Comparison of ENCODE assay signal across 8 cellular contexts in the genomic region with DNA sequence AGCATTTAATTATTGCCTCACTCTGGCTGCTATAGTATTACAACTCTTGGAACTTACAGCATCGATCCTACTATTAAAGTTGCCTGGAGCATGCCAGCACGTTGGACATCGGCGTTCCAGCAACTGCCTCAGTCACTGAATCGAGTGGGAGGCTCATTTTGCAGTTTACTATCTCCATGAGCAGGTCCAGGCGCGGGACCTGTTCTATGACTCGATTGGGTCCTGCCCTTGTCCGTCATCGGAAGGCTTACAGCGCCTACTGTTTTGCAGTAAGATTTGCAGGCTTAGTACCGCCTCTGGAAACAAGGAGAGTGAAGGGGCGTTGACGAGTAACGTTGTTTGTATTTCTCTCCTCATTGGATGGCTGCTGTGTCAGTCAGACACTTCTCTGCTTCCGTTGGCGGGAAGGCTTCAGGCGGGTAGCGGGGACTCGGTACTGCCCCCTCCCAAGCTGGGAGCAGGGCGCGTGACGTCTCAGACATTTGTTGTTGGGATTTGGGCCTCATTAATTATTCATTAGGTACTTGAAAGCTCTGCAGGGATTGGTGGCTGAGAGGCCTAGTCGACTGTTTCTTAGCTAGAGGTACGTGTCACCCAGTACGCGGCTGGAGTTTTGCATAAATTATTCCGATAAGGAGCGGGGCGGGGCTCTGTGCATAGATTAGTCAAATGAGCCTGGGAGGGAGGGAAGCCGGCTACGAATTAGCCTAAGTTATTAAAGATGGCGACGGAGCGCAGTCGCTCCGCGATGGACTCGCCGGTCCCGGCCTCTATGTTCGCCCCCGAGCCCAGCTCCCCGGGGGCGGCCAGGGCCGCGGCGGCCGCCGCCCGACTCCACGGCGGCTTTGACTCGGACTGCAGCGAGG. TPM values are rescaled to one million over a fixed set of nuclear protein-coding genes. Genes with fewer than 3 reads are reported as not detected.
DNase-seq lines count a peak whose midpoint lies in the region; TF ChIP-seq lines count a peak whose summit lies in the region.

A gene (plus strand): TSS at position 710 of the 866 bp plus-strand sequence. CDS start 12 bp downstream, at position 722.

- peaks cover 31% of the 10 kb centered on the region for H3K4me1 ChIP-seq in effector memory CD4-positive, alpha-beta T cell (ENCODE audit: control insufficient read depth, insufficient read depth, low read length, poor library complexity, severe bottlenecking)

- peak within 1 kb of the TSS; percentile 91 for H3K27ac ChIP-seq in effector memory CD4-positive, alpha-beta T cell (ENCODE audit: insufficient read depth, low read length, poor library complexity, severe bottlenecking)

- peak within 1 kb of the TSS; percentile 95 for H3K4me3 ChIP-seq in effector memory CD4-positive, alpha-beta T cell (ENCODE audit: insufficient read depth, low read depth, low read length, poor library complexity, severe bottlenecking)

- no peak for TF ChIP-seq CTCF in GM20000 (IDR thresholded peaks at IDR 0.05; ENCODE audit: extremely low read depth, missing control alignments)

- POLR2A ChIA-PET in activated CD8-positive, alpha-beta memory T cell treated with anti-CD3 and anti-CD28 coated beads for 36 hours (lab: Charles Lee): interaction anchor here (0.6 to 1.6 kb wide), 7 partner anchors 10 to 53 kb away, joined by 3 to 7 read pairs (median 4); a partner anchor contains a TSS

- CTCF ChIA-PET in activated CD8-positive, alpha-beta memory T cell treated with anti-CD3 and anti-CD28 coated beads for 36 hours (lab: Charles Lee): interaction anchor here (0.7 to 1.5 kb wide), 2 partner anchors 7 to 46 kb away, joined by 3 to 5 read pairs; no protein-coding TSS in a partner anchor

- H3K9me3 ChIP-seq in effector memory CD4-positive, alpha-beta T cell (ENCODE audit: control insufficient read depth, low read length): no peaks in the 10 kb centered on the region

- no peaks in the 10 kb centered on the region for H3K36me3 ChIP-seq in effector memory CD4-positive, alpha-beta T cell (ENCODE audit: control insufficient read depth, insufficient read depth, low read length)

- peak; percentile 100 for DNase-seq in CMK (ENCODE audit: low read depth)
- DNase-seq in GM20000 (ENCODE audit: low spot score): peak; percentile 98
- DNase-seq in HT-29 (ENCODE audit: low spot score): peak; percentile 98
- DNase-seq in NOMO-1 (lab: John Stamatoyannopoulos, UW; ENCODE audit: unreplicated experiment in 2 of 2): peak; percentile 100
- peak; percentile 97 to 98 (median 98) for DNase-seq in effector memory CD4-positive, alpha-beta T cell
- DNase-seq in lung microvascular endothelial cell (ENCODE audit: low read depth in 2 of 2): peak; percentile 100
- peak; percentile 89 to 97 (median 95) for DNase-seq in stimulated activated CD4-positive, alpha-beta T cell treated with anti-CD3 and anti-CD28 coated beads, TNF-alpha, amount 100 ng/mL, for 48 hours (ENCODE audit: low read depth in 3 of 3)

- no peaks in the 10 kb centered on the region for H3K27me3 ChIP-seq in effector memory CD4-positive, alpha-beta T cell (replicated peaks; ENCODE audit: control insufficient read depth, insufficient read depth, low read length, poor library complexity, severe bottlenecking)

RNA-seq across cellular contexts. Expression of the gene that starts here (rescaled TPM):
- 53.8 and 54.9 TPM in 2 replicates for total RNA-seq in HT-29 (2014; rRNA removed; shearing (Covaris generic))
- total RNA-seq in activated CD8-positive, alpha-beta memory T cell treated with anti-CD3 and anti-CD28 coated beads for 36 hours: 10 to 100 TPM; 66.6 to 67.4 TPM
- 14.4 and 18.1 TPM in 2 replicates for total RNA-seq in lung microvascular endothelial cell

Comparison
In these comparisons a context has a peak if more than half of its experiments do, and no peak if none do; other contexts are left out.
1. Peak in every context shown above with its lines: DNase-seq, H3K4me3 ChIP-seq and H3K27ac ChIP-seq.